8 cellular contexts compared by ENCODE assay signal in genomic region chr16:71894921-71895678, GRCh38.
DNase-seq lines count a peak whose midpoint lies in the region; ATAC-seq lines count a peak whose summit lies in the region.

TSS of gene IST1 (plus strand) at chr16:71895531. CDS start at chr16:71915641, 20,110 bp downstream.

- H3K27me3 Mint-ChIP-seq in central memory CD8-positive, alpha-beta T cell: no peaks in the 10 kb centered on the region

- no peaks in the 10 kb centered on the region for H3K9me3 Mint-ChIP-seq in central memory CD8-positive, alpha-beta T cell

- peak; percentile 86 for ATAC-seq in GM18909 (IDR thresholded peaks at IDR 0.05; ENCODE audit: poor library complexity, unreplicated experiment)
- ATAC-seq in HG03175 (IDR thresholded peaks at IDR 0.05; ENCODE audit: unreplicated experiment): peak; percentile 89
- ATAC-seq in central memory CD8-positive, alpha-beta T cell (replicated peaks; ENCODE audit: extremely low read depth, poor library complexity, severe bottlenecking): peak; percentile 88

- peaks cover 26% of the 10 kb centered on the region for H3K4me1 Mint-ChIP-seq in central memory CD8-positive, alpha-beta T cell

- H3K4me3 Mint-ChIP-seq in central memory CD8-positive, alpha-beta T cell: peak within 1 kb of the TSS; percentile 98

- peak within 1 kb of the TSS; percentile 98 for H3K27ac Mint-ChIP-seq in central memory CD8-positive, alpha-beta T cell (ENCODE audit: low read depth)

- DNase-seq in AG08396 (ENCODE audit: low spot score): peak; percentile 98
- DNase-seq in NCI-H345 treated with DMSO at 0.1 percent for 48 hours (lab: John Stamatoyannopoulos, UW; ENCODE audit: unreplicated experiment): peak; percentile 84
- DNase-seq in activated CD4-positive, CD25-positive, alpha-beta regulatory T cell treated with anti-CD3 and anti-CD28 coated beads, Interleukin-2, amount 50 U/mL, for 16 hours (ENCODE audit: low read depth, low spot score): peak; percentile 96
- peak; percentile 92 to 97 for DNase-seq in central memory CD8-positive, alpha-beta T cell (ENCODE audit: low spot score in 2 of 2)
- DNase-seq in islet precursor cell: peak; percentile 99
- DNase-seq in stimulated activated CD4-positive, alpha-beta T cell treated with anti-CD3 and anti-CD28 coated beads, Interleukin-12 subunit alpha, Interleukin-12 subunit beta, amount 100 ng/mL, for 48 hours (ENCODE audit: low read depth in 2 of 3, low spot score in 1 of 3): peak; percentile 97 to 98 (median 98)

- H3K36me3 Mint-ChIP-seq in central memory CD8-positive, alpha-beta T cell (ENCODE audit: insufficient read depth): peaks cover 22% of the 10 kb centered on the region

Comparison
In these comparisons a context has a peak if more than half of its experiments do, and no peak if none do; other contexts are left out.
1. Peak in every context shown above with its lines: DNase-seq and ATAC-seq.